29 cellular contexts compared by ENCODE assay signal in the genomic region with DNA sequence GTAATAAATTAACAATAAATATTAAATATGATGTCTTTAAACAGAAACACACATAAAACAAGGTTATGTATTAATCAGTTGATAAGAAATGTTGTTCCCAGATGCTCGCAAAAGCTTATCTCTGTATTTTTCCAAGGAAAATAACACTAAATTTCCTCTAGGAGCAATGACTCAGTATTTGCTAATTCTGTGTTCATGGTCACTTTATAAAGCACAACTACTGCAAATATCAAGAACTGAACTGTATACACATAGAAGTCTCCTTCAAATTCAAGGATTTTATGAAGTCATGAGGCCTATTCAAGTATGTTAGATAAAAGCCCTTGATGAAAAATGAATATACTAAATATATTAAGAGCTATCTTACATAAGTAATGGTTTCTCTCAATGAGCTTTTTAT.
"Had no signal": no experiment of that assay in that cellular context is flagged by ENCODE, and none has a peak within 500 bp of the region (broad histone marks: within the 10 kb centered on the region; RNA-seq: fewer than 3 reads in every experiment).

No MANE protein-coding gene starts in this region.

- ATAC-seq: activated T-cell treated with anti-CD3 and anti-CD28 coated beads, Interleukin-2, amount 50 U/mL, for 72 hours; esophagus mucosa; T-helper 17 cell; WTC11 had no signal

- H3K9me3 ChIP-seq: breast epithelium, colonic mucosa had no signal

- FAIRE-seq: endometrium, frontal cortex had no signal

- H3K4me1 ChIP-seq: breast epithelium, colonic mucosa had no signal

- H3K27ac ChIP-seq: breast epithelium, cardiac muscle cell, colonic mucosa had no signal

- H3K4me3 ChIP-seq: breast epithelium, cardiac muscle cell, colonic mucosa had no signal

- H3K36me3 ChIP-seq: breast epithelium, cardiac muscle cell, colonic mucosa had no signal

- DNase-seq: activated CD4-positive, alpha-beta memory T cell treated with anti-CD3 and anti-CD28 coated beads, Interleukin-2, amount 10 ng/mL, durations not matched to agents 7 days and 5 days; activated CD4-positive, alpha-beta T cell treated with anti-CD3 and anti-CD28 coated beads for 1 hour; activated CD4-positive, alpha-beta T cell treated with anti-CD3 and anti-CD28 coated beads for 4 hours; activated CD4-positive, alpha-beta T cell treated with anti-CD3 and anti-CD28 coated beads, Interleukin-2, amount 10 ng/mL, durations not matched to agents 7 days and 5 days; activated CD4-positive, alpha-beta T cell treated with anti-CD3 and anti-CD28 coated beads, Interleukin-2, amount 50 U/mL, for 4 hours; activated CD8-positive, alpha-beta memory T cell treated with anti-CD3 and anti-CD28 coated beads, Interleukin-2, amount 50 U/mL, for 48 hours; activated gamma-delta T cell treated with Interleukin-2 at 50 U/mL for 16 hours; activated naive CD4-positive, alpha-beta T cell treated with anti-CD3 and anti-CD28 coated beads, Interleukin-2, amount 50 U/mL, for 16 hours; activated naive CD4-positive, alpha-beta T cell treated with Interleukin-2 at 50 U/mL for 16 hours; activated T-cell treated with anti-CD3 and anti-CD28 coated beads for 4 hours; activated T-cell treated with anti-CD3 and anti-CD28 coated beads, Interleukin-2, amount 50 U/mL, for 24 hours; activated T-cell treated with anti-CD3 and anti-CD28 coated beads, Interleukin-2, amount 50 U/mL, for 72 hours; amygdala; aorta; central memory CD4-positive, alpha-beta T cell; cerebellar nuclear complex; colonic mucosa; effector CD8-positive, alpha-beta T cell; foreskin fibroblast; head of caudate nucleus; T-helper 1 cell; T-helper 17 cell; T1000 had no signal

- H3K27me3 ChIP-seq: breast epithelium, cardiac muscle cell, colonic mucosa had no signal
